In the genomic region with DNA sequence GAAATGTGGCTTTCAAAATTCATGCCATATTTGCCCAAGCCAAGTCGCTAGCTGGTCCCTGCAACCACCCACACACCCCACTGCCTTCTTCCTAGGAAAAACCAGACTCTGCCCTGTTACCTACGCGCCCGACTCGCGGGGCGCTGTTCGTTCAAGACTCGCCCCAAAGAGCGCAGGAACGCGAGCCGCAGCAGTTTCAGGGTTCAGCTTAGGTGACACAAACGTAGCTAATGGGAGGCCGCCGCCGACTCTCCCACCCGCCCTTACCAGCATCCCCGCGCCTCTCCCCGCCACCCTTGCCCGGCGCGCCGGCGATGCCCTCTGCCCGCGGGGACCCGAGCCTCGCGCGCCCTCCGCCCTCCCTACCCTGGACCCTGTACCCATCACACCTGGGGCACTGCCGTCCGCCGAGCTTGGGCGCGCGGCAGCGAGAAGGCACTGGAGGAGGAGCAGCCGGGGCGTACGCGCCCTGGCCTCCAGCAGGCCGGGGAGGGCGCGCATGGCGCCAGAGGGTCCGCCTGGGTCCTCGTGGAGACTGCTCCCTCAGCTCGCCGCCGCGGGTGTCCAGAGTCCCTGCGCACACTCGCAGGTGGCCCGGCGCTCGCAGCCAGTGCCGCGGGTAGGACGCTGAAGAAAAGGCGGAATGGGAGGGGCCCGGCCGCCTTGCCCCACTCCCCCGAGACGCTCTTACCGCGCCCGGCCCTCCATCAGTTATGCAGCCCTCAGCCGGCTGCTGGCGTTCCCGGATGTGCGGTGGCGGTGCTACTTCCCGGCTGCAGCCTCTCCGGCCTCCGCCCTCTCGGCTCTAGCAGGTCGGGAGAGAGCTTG, we compare ENCODE assay signal across 8 cellular contexts. TPM values are rescaled to one million over a fixed set of nuclear protein-coding genes. Genes with fewer than 3 reads are reported as not detected.
DNase-seq lines count a peak whose midpoint lies in the region; ATAC-seq and TF ChIP-seq lines count a peak whose summit lies in the region.

A gene with protein sequence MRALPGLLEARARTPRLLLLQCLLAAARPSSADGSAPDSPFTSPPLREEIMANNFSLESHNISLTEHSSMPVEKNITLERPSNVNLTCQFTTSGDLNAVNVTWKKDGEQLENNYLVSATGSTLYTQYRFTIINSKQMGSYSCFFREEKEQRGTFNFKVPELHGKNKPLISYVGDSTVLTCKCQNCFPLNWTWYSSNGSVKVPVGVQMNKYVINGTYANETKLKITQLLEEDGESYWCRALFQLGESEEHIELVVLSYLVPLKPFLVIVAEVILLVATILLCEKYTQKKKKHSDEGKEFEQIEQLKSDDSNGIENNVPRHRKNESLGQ (minus strand): TSS at position 638 of the 828 bp plus-strand sequence. CDS start 137 bp downstream, at position 501.

- H3K27me3 ChIP-seq in SU-DHL-6 (ENCODE audit: low read length) (no peaks in the 10 kb centered on the region), skeletal muscle satellite cell (ENCODE audit: control insufficient read depth, insufficient read depth, low read length) (no peaks in the 10 kb centered on the region)

- H3K36me3 ChIP-seq in SU-DHL-6 (ENCODE audit: low read length): no peaks in the 10 kb centered on the region
- H3K36me3 ChIP-seq in skeletal muscle satellite cell (ENCODE audit: insufficient read depth, low read length): no peaks in the 10 kb centered on the region

- no peaks in the 10 kb centered on the region for H3K9me2 ChIP-seq in SU-DHL-6 (replicated peaks; ENCODE audit: insufficient read depth, low read length)

- peak; percentile 58 for ATAC-seq in GM21390 (IDR thresholded peaks at IDR 0.05; ENCODE audit: unreplicated experiment)

- H3F3A ChIP-seq in SU-DHL-6 (ENCODE audit: insufficient read depth): peaks cover 20% of the 10 kb centered on the region

- H3K9me3 ChIP-seq in SU-DHL-6 (ENCODE audit: insufficient read depth, low read length) (no peaks in the 10 kb centered on the region), skeletal muscle satellite cell (replicated peaks; ENCODE audit: low read length) (no peaks in the 10 kb centered on the region)

- H3K4me3 ChIP-seq in SU-DHL-6 (ENCODE audit: insufficient read depth, low read length, poor library complexity, severe bottlenecking) (peak within 1 kb of the TSS; percentile 74), skeletal muscle satellite cell (ENCODE audit: low read length) (peak within 1 kb of the TSS; percentile 95)

- peak within 1 kb of the TSS; percentile 91 for H3K9ac ChIP-seq in SU-DHL-6 (ENCODE audit: low read length)
- H3K9ac ChIP-seq in skeletal muscle satellite cell (ENCODE audit: low read depth, low read length): peak within 1 kb of the TSS; percentile 89

- peak within 1 kb of the TSS; percentile 96 for H3K27ac ChIP-seq in SU-DHL-6 (ENCODE audit: low read depth, low read length)

- H3K4me2 ChIP-seq in SU-DHL-6 (ENCODE audit: low read depth, low read length, poor library complexity, severe bottlenecking) (peak within 1 kb of the TSS; percentile 87), skeletal muscle satellite cell (ENCODE audit: low read length) (peak within 1 kb of the TSS; percentile 97)

- peak; percentile 16 for DNase-seq in DMS79 (lab: John Stamatoyannopoulos, UW)
- peak; percentile 14 for DNase-seq in HuH-7.5 (ENCODE audit: low spot score)
- peak; percentile 39 for DNase-seq in activated naive CD8-positive, alpha-beta T cell treated with anti-CD3 and anti-CD28 coated beads, Interleukin-2, amount 50 U/mL, for 16 hours (ENCODE audit: low read depth, low spot score)
- DNase-seq in iPS DF 4.7 (ENCODE audit: extremely low read depth, low spot score): peak; percentile 53
- no peak for DNase-seq in cerebellum (ENCODE audit: low spot score)

- H4K20me1 ChIP-seq in SU-DHL-6 (ENCODE audit: low read depth, low read length): 0 out of 2 replicates have a peak, but pooled peaks cover 1% of the 10 kb centered on the region

- H3K79me2 ChIP-seq in SU-DHL-6 (ENCODE audit: insufficient read depth, low read length): peaks cover 44% of the 10 kb centered on the region

- peaks cover 12% of the 10 kb centered on the region for H3K4me1 ChIP-seq in skeletal muscle satellite cell (ENCODE audit: control insufficient read depth, insufficient read depth, low read length)

- TF ChIP-seq CTCF in SU-DHL-6 (IDR thresholded peaks at IDR 0.05; ENCODE audit: insufficient read depth, low read length, poor library complexity, severe bottlenecking): peak; percentile 49

- H2AFZ ChIP-seq in SU-DHL-6 (ENCODE audit: low read depth, low read length, severe bottlenecking): peak within 1 kb of the TSS; percentile 42

RNA-seq across cellular contexts. Expression of the gene that starts here (rescaled TPM):
- total RNA-seq in skeletal muscle satellite cell (2012; rRNA removed): 4.6 and 7.4 TPM in 2 replicates
- 7.9 TPM for total RNA-seq in cerebellum
